Comparison of ENCODE assay signal across 8 cellular contexts in genomic region chr2:215435809-215436704, GRCh38. TPM values are rescaled to one million over a fixed set of nuclear protein-coding genes. Genes with fewer than 3 reads are reported as not detected.
DNase-seq lines count a peak whose midpoint lies in the region; ATAC-seq and TF ChIP-seq lines count a peak whose summit lies in the region.

Gene FN1 (minus strand): TSS chr2:215436068. CDS start chr2:215435802, 266 bp downstream.

- peak within 1 kb of the TSS; percentile 84 for H3K4me3 Mint-ChIP-seq in mesothelial cell of epicardium

- no peaks in the 10 kb centered on the region for H3K9me3 Mint-ChIP-seq in mesothelial cell of epicardium

- peak within 1 kb of the TSS; percentile 96 for H3K27ac Mint-ChIP-seq in mesothelial cell of epicardium

- peaks cover 16% of the 10 kb centered on the region for H3K27me3 Mint-ChIP-seq in mesothelial cell of epicardium (ENCODE audit: low read depth)

- H3K4me3 ChIP-seq in epithelial cell of esophagus (ENCODE audit: low read length): peak within 1 kb of the TSS; percentile 67

- peaks cover 41% of the 10 kb centered on the region for H3K4me1 Mint-ChIP-seq in mesothelial cell of epicardium

- H3K36me3 Mint-ChIP-seq in mesothelial cell of epicardium: peaks cover 9% of the 10 kb centered on the region

- DNase-seq in NCI-H1092 (lab: John Stamatoyannopoulos, UW): peak; percentile 10
- no peak for DNase-seq in NCI-H1092 treated with DMSO at 0.1 percent for 48 hours (lab: John Stamatoyannopoulos, UW)
- peak; percentile 23 for DNase-seq in NCI-H510A treated with DMSO at 0.1 percent for 48 hours (lab: John Stamatoyannopoulos, UW)
- peak; percentile 57 for DNase-seq in activated T-cell treated with anti-CD3 and anti-CD28 coated beads for 4 hours
- peak; percentile 71 for DNase-seq in epithelial cell of esophagus (ENCODE audit: low read depth)
- peak; percentile 83 to 92 for DNase-seq in mesothelial cell of epicardium (ENCODE audit: low spot score in 2 of 2, unreplicated experiment in 2 of 2)
- peak; percentile 19 to 43 for DNase-seq in stimulated activated CD8-positive, alpha-beta memory T cell treated with anti-CD3 and anti-CD28 coated beads, Interleukin-2, amount 100 ng/mL, for 1 hour (ENCODE audit: low read depth in 2 of 2)

- ATAC-seq in HG02970 (IDR thresholded peaks at IDR 0.05; ENCODE audit: low FRiP score, unreplicated experiment): peak; percentile 54

- TF ChIP-seq CTCF in epithelial cell of esophagus (IDR thresholded peaks at IDR 0.05; ENCODE audit: insufficient read depth, low read depth, low read length, missing control alignments): no peak
- no peak for TF ChIP-seq CTCF in mesothelial cell of epicardium (IDR thresholded peaks at IDR 0.05; ENCODE audit: unreplicated experiment)

RNA-seq across cellular contexts. Expression of gene FN1, which starts in this region (rescaled TPM):
- total RNA-seq in mesothelial cell of epicardium: 829 to 909 TPM (median 896 TPM) in 3 replicates
